ENCODE assay signal across 8 cellular contexts in the genomic region with DNA sequence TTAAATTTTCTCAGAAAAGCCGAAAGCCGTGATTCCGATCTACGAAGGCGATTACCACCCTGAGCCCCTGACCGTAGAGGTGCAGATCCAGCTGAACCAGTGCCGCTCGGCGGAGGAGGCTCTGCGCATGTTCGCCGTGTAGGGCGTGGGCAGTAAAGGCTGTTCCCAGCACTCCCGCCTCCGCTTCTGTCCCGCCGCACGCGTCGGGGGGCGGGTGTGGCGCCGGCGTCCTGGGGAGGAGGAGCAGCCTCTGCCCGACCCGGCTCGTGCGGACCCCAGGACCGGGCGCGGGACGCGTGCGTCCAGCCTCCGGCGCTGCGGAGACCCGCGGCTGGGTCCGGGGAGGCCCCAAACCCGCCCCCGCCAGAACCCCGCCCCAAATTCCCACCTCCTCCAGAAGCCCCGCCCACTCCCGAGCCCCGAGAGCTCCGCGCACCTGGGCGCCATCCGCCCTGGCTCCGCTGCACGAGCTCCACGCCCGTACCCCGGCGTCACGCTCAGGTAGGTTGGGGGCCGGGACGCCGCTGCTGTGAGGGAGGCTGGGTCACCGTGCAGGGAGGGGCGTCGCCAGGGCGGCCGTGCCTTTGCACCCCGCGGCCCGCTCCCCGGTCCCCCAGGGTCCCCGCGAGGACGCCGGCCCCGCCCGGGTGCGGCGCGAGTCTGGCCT. TPM values are rescaled to one million over a fixed set of nuclear protein-coding genes. Genes with fewer than 3 reads are reported as not detected.
A peak's percentile ranks its signal among the peaks of the same experiment; 100 is the strongest.
DNase-seq lines count a peak whose midpoint lies in the region; ATAC-seq, FAIRE-seq and TF ChIP-seq lines count a peak whose summit lies in the region.

TSS of gene B3GNT4 (plus strand) at position 409 of the 667 bp plus-strand sequence. CDS start 910 bp downstream, outside the sequence.

- peaks cover 57% of the 10 kb centered on the region for H3K27me3 ChIP-seq in iPS-18a (ENCODE audit: control insufficient read depth, insufficient read depth, low read length)

- peaks cover 14% of the 10 kb centered on the region for H3K4me1 Mint-ChIP-seq in T-helper 17 cell

- TF ChIP-seq CTCF in D721Med (IDR thresholded peaks at IDR 0.05; ENCODE audit: insufficient read depth, missing control alignments) (no peak), astrocyte of the cerebellum (IDR thresholded peaks at IDR 0.05; ENCODE audit: low read depth, low read length, missing control alignments) (no peak)

- H3K36me3 Mint-ChIP-seq in T-helper 17 cell (ENCODE audit: low read depth): peaks cover under 1% of the 10 kb centered on the region

- peak; percentile 67 for DNase-seq in D721Med (ENCODE audit: insufficient read length, low spot score)
- peak; percentile 70 for DNase-seq in HuH-7.5 (ENCODE audit: low spot score)
- peak; percentile 42 to 65 (median 65) for DNase-seq in T-helper 17 cell
- no peak for DNase-seq in astrocyte of the cerebellum (ENCODE audit: low read depth)
- no peak for DNase-seq in midbrain (lab: John Stamatoyannopoulos, UW)

- in situ Hi-C loops in astrocyte of the cerebellum (cut with HindIII; ENCODE audit: low sequenced_read_pairs): no loop called here

- ATAC-seq in T-helper 17 cell (peak; percentile 73), HG03378 (IDR thresholded peaks at IDR 0.05; ENCODE audit: unreplicated experiment) (no peak)

- peaks cover 13% of the 10 kb centered on the region for H3K27me3 Mint-ChIP-seq in T-helper 17 cell

- H3K27ac Mint-ChIP-seq in T-helper 17 cell: peak within 1 kb of the TSS; percentile 88

- no peak within 1 kb of the TSS for H3K9ac ChIP-seq in iPS-18a (ENCODE audit: low read length)

- peak within 1 kb of the TSS; percentile 86 for H3K4me3 Mint-ChIP-seq in T-helper 17 cell

- H3K27ac ChIP-seq in iPS-18a (ENCODE audit: low read length): no peak within 1 kb of the TSS
- H3K27ac ChIP-seq in skin epidermis: peak within 1 kb of the TSS in 14 of 21 experiments; percentile 3 to 66 (median 44)

- H3K9me3 ChIP-seq in T-helper 17 cell (ENCODE audit: control insufficient read depth, low read length, poor library complexity, severe bottlenecking) (no peaks in the 10 kb centered on the region), iPS-18a (ENCODE audit: control insufficient read depth, low read depth, low read length) (no peaks in the 10 kb centered on the region)

- peaks cover 15% of the 10 kb centered on the region for H3K36me3 ChIP-seq in iPS-18a (ENCODE audit: control insufficient read depth, low read depth, low read length)

- H3K4me3 ChIP-seq in astrocyte of the cerebellum (ENCODE audit: low read depth, low read length) (peak within 1 kb of the TSS; percentile 45), iPS-18a (ENCODE audit: low read length) (peak within 1 kb of the TSS; percentile 58), skin epidermis (peak within 1 kb of the TSS; percentile 42 to 61 (median 53))

- FAIRE-seq in D721Med (lab: Jason Lieb, UNC): no peak

- H3K4me1 ChIP-seq in iPS-18a (ENCODE audit: control insufficient read depth, low read depth, low read length): no peaks in the 10 kb centered on the region

RNA-seq across cellular contexts. Expression of gene B3GNT4, which starts in this region (rescaled TPM):
- not detected for total RNA-seq in T-helper 17 cell

Comparison
In these comparisons a context has a peak if more than half of its experiments do, and no peak if none do; other contexts are left out.
1. Peak in DNase-seq and ATAC-seq in T-helper 17 cell; RNA of the gene not detected or under 1 TPM.
2. DNase-seq: peak in D721Med (single experiment) and HuH-7.5 (single experiment); none in astrocyte of the cerebellum (single experiment) and midbrain (single experiment).
3. Peak in every context shown above with its lines, with median percentiles within 50 percentile points of each other: H3K4me3 ChIP-seq.